ENCODE assay signal across 3 cellular contexts in genomic region chr12:123089125-123089524, GRCh38.
TF ChIP-seq lines count a peak whose summit lies in the region.

No MANE protein-coding gene starts in this region.

TF ChIP-seq in SK-N-SH, 30 proteins besides CTCF, POLR2A, EP300 and RAD21 (continued from another document):
- TF ChIP-seq IRF3 (IDR thresholded peaks at IDR 0.05; ENCODE audit: low read depth, low read length) (no peak), USF2 (IDR thresholded peaks at IDR 0.05; ENCODE audit: borderline replicate concordance, low read depth, low read length) (no peak), REST (IDR thresholded peaks at IDR 0.05; ENCODE audit: low read depth, low read length) (no peak), SIN3A (IDR thresholded peaks at IDR 0.05; ENCODE audit: borderline replicate concordance, low read depth, low read length) (no peak), EZH2phosphoT487 (IDR thresholded peaks at IDR 0.05; ENCODE audit: borderline replicate concordance, low read depth) (no peak), GABPA (IDR thresholded peaks at IDR 0.05; ENCODE audit: low read depth) (no peak), FOXJ3 (CRISPR knock-in tag; IDR thresholded peaks at IDR 0.05) (no peak), POLR2AphosphoS5 (IDR thresholded peaks at IDR 0.05; ENCODE audit: low read depth, low read length) (no peak)
TF ChIP-seq in SK-N-SH: peak in this region for 0.

TF ChIP-seq in SK-N-SH treated with all-trans-retinoic acid at 6 μM for 48 hours, 23 proteins besides CTCF, POLR2A, EP300 and RAD21:
- TF ChIP-seq POU6F1 (CRISPR knock-in tag; IDR thresholded peaks at IDR 0.05; ENCODE audit: borderline replicate concordance, low read depth) (no peak), BACH2 (CRISPR knock-in tag; IDR thresholded peaks at IDR 0.05; ENCODE audit: borderline replicate concordance) (no peak), OSR1 (CRISPR knock-in tag; IDR thresholded peaks at IDR 0.05) (no peak), SNAI2 (CRISPR knock-in tag; IDR thresholded peaks at IDR 0.05) (no peak), CREB5 (CRISPR knock-in tag; IDR thresholded peaks at IDR 0.05; ENCODE audit: low read depth) (no peak), CSDC2 (CRISPR knock-in tag; IDR thresholded peaks at IDR 0.05) (no peak), PPARA (CRISPR knock-in tag; IDR thresholded peaks at IDR 0.05; ENCODE audit: borderline replicate concordance) (no peak), ESRRG (CRISPR knock-in tag; IDR thresholded peaks at IDR 0.05) (no peak), ISL1 (CRISPR knock-in tag; IDR thresholded peaks at IDR 0.05) (no peak)

TF ChIP-seq in K562, 482 proteins besides CTCF, POLR2A, EP300 and RAD21 (continued from another document):
- TF ChIP-seq ARID4B (CRISPR knock-in tag; IDR thresholded peaks at IDR 0.05) (no peak), PRDM10 (IDR thresholded peaks at IDR 0.05; ENCODE audit: partially characterized antibody) (peak; percentile 25), HMBOX1 (IDR thresholded peaks at IDR 0.05) (peak; percentile 43; the same call in 1 of the 2 replicates), PTTG1 (tag; IDR thresholded peaks at IDR 0.05; ENCODE audit: low read depth) (no peak), ELF1 (tag; IDR thresholded peaks at IDR 0.05) (no peak), ZNF740 (CRISPR knock-in tag; IDR thresholded peaks at IDR 0.05) (no peak), ZNF740 (tag; IDR thresholded peaks at IDR 0.05) (no peak), SREBF1 (IDR thresholded peaks at IDR 0.05; ENCODE audit: borderline replicate concordance, low read depth, low read length) (0 out of 2 replicates have a peak, but pooled peaks have one; percentile 11), ZFX (CRISPR knock-in tag; IDR thresholded peaks at IDR 0.05) (no peak), DEAF1 (CRISPR knock-in tag; IDR thresholded peaks at IDR 0.05) (no peak)
TF ChIP-seq in K562: peak in this region for 4.
